In the genomic region with DNA sequence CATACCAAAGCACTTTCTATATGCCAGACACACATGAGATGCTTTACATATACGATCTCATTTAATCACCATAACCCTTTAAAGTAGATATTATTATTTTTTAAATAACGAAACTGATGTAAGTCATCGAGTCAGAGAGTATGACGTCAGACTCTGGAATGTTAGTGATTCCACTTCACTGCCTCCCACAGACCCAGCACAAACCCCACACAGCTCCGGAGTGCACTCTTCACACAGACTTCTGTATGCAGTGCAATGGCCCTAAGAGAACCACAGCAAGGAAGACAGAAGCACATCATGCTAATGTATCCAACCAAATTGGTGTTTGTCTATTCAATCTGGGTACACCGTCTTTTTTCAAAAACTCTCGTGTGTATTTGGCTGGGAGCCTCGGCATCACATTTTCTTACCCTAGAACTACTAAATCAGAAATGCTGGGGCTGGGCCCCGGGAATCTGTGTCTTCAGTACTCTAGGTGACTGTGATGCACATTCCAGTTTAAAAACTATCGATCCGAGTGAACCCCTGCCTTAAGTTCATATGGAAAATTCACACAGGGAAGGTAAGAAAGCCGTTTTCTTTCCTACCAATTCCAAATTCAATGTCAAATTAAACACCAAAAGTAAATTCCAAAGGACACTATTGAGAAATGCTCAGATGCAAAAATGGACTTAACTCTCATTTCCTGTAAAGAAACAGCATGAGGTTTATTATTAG, we compare ENCODE assay signal across 19 cellular contexts.
DNase-seq lines count a peak whose midpoint lies in the region; TF ChIP-seq lines count a peak whose summit lies in the region.
"Had no signal": no experiment of that assay in that cellular context is flagged by ENCODE, and none has a peak within 500 bp of the region (broad histone marks: within the 10 kb centered on the region; RNA-seq: fewer than 3 reads in every experiment).

No MANE protein-coding gene starts in this region.

- no peaks in the 10 kb centered on the region for H3K9me3 ChIP-seq in fibroblast of lung (ENCODE audit: control insufficient read depth, insufficient read depth, low read depth, low read length)
- H3K9me3 ChIP-seq in mesodermal cell (ENCODE audit: control insufficient read depth, low read length) = no peaks in the 10 kb centered on the region
- no peaks in the 10 kb centered on the region for H3K9me3 ChIP-seq in H9 (ENCODE audit: control insufficient read depth, low read depth, low read length)
- H3K9me3 ChIP-seq: A549, vagina had no signal

- no peaks in the 10 kb centered on the region; a peak in 1 of 5 replicates for H3K9me3 Mint-ChIP-seq in H9
- H3K9me3 Mint-ChIP-seq: CD4-positive, alpha-beta memory T cell; T-helper 1 cell treated with Interleukin-12 subunit alpha and Interleukin-12 subunit beta and Interleukin-4 antibody, amounts not matched to agents 30 μg/mL and 1 μg/mL, for 36 hours had no signal

- no peak overlapping the region for H2AK5ac ChIP-seq in H9 (ENCODE audit: insufficient read length, low read length)

- no peak overlapping the region for H3K27ac ChIP-seq in fibroblast of lung (ENCODE audit: insufficient read depth, low read length)
- peak overlapping the region; percentile 3 for H3K27ac ChIP-seq in mesodermal cell (ENCODE audit: low read depth, low read length, severe bottlenecking)
- H3K27ac ChIP-seq in H9 (ENCODE audit: insufficient read length, low read depth, low read length) = no peak overlapping the region
- H3K27ac ChIP-seq: A549, vagina had no signal

- no peaks in the 10 kb centered on the region for H4K20me1 ChIP-seq in fibroblast of lung (ENCODE audit: control insufficient read depth, extremely low read depth, insufficient read depth, low read length)
- no peaks in the 10 kb centered on the region for H4K20me1 ChIP-seq in H9 (ENCODE audit: control insufficient read depth, insufficient read depth, insufficient read length)

- no peaks in the 10 kb centered on the region for H3K79me1 ChIP-seq in H9 (ENCODE audit: insufficient read depth, low read depth, low read length, poor library complexity, severe bottlenecking)

- H3K36me3 Mint-ChIP-seq in H9 (ENCODE audit: insufficient read depth in 1 of 3, low read depth in 3 of 3) = peaks cover 11 to 20% (median 17%) of the 10 kb centered on the region in 3 experiments; a peak in 5 of 7 replicates

- H2BK120ac ChIP-seq in H9 (ENCODE audit: low read depth, low read length, poor library complexity, severe bottlenecking) = no peak overlapping the region

- H3K9ac ChIP-seq in fibroblast of lung (ENCODE audit: insufficient read depth, low read length) (no peak overlapping the region), H9 (ENCODE audit: extremely low read depth, insufficient read length, low read length) (no peak overlapping the region)

- peaks cover 17% of the 10 kb centered on the region for H3K4me1 ChIP-seq in fibroblast of lung (ENCODE audit: control insufficient read depth, extremely low read depth, insufficient read depth, low read length)
- peaks cover 15% of the 10 kb centered on the region for H3K4me1 ChIP-seq in mesodermal cell (ENCODE audit: control insufficient read depth, insufficient read depth, low read length, poor library complexity, severe bottlenecking)
- H3K4me1 ChIP-seq in H9 (ENCODE audit: insufficient read depth, low read length) = no peaks in the 10 kb centered on the region
- H3K4me1 ChIP-seq: A549 had no signal

- DNase-seq in AG10803 (ENCODE audit: low read depth) = peak; percentile 40
- peak; percentile 31 for DNase-seq in RPMI7951 (ENCODE audit: low read depth)
- peak; percentile 42 to 90 for DNase-seq in fibroblast of lung (ENCODE audit: low read depth in 2 of 2)
- DNase-seq in H9 = no peak
- DNase-seq in NCI-H748 (lab: John Stamatoyannopoulos, UW; ENCODE audit: unreplicated experiment) = no peak
- no peak for DNase-seq in Ammon's horn (ENCODE audit: low spot score)
- DNase-seq in SKM-1 (lab: John Stamatoyannopoulos, UW; ENCODE audit: unreplicated experiment) = no peak
- DNase-seq: activated CD4-positive, CD25-positive, alpha-beta regulatory T cell; DMS79; glutamatergic neuron; NCI-H1436 treated with DMSO at 0.1 percent for 48 hours; right cardiac atrium; Right ventricle myocardium superior; stimulated activated CD4-positive, alpha-beta T cell treated with anti-CD3 and anti-CD28 coated beads, Interleukin-1b, Interleukin-23, amount 100 ng/mL, for 48 hours had no signal

- no peak overlapping the region for H3K4ac ChIP-seq in H9 (ENCODE audit: low read depth, low read length)

- no peak overlapping the region for H3K4me2 ChIP-seq in fibroblast of lung (ENCODE audit: extremely low read depth, insufficient read depth, low read length)
- no peak overlapping the region for H3K4me2 ChIP-seq in H9 (ENCODE audit: insufficient read depth, insufficient read length, low read length)
- H3K4me2 ChIP-seq: A549 had no signal

- H3K4me3 ChIP-seq in AG10803 (ENCODE audit: low read length) (no peak overlapping the region), fibroblast of lung (replicated peaks in 1 of 4; ENCODE audit: control extremely low read depth in 1 of 4, insufficient read depth in 1 of 4, low read depth in 3 of 4, low read length in 4 of 4) (no peak overlapping the region), mesodermal cell (ENCODE audit: extremely low read depth, insufficient read depth, low read length, poor library complexity, severe bottlenecking) (no peak overlapping the region)
- H3K4me3 ChIP-seq: A549, vagina had no signal

- H3K27me3 ChIP-seq in fibroblast of lung (ENCODE audit: control insufficient read depth, insufficient read depth, low read length) (no peaks in the 10 kb centered on the region), H9 (ENCODE audit: insufficient read depth, low read length) (no peaks in the 10 kb centered on the region)
- H3K27me3 ChIP-seq: vagina had no signal

- H2BK12ac ChIP-seq in H9 (ENCODE audit: insufficient read length, low read depth, low read length) = no peak overlapping the region

- peaks cover 2% of the 10 kb centered on the region; the same call in 1 of the 2 replicates for H3K27me3 Mint-ChIP-seq in H9 (ENCODE audit: low read depth)
- H3K27me3 Mint-ChIP-seq: CD4-positive, alpha-beta memory T cell had no signal

- no peak overlapping the region for H4K5ac ChIP-seq in H9 (ENCODE audit: insufficient read length, low read depth, low read length)

- no peaks in the 10 kb centered on the region for H3K23me2 ChIP-seq in H9 (ENCODE audit: insufficient read length, low read depth, low read length, poor library complexity, severe bottlenecking)

- no peak overlapping the region for H3K23ac ChIP-seq in H9 (ENCODE audit: insufficient read length, low read depth, low read length)

- H3K18ac ChIP-seq in H9 (ENCODE audit: insufficient read length, low read depth, low read length) = no peak overlapping the region

- TF ChIP-seq CTCF in AG10803 (conservative IDR thresholded peaks at IDR 0.05; ENCODE audit: low read length) (no peak), fibroblast of lung (conservative IDR thresholded peaks at IDR 0.05 in 1 of 2, IDR thresholded peaks at IDR 0.05 in 1 of 2; ENCODE audit: low read depth in 1 of 2, low read length in 2 of 2) (no peak), H9 (conservative IDR thresholded peaks at IDR 0.05) (no peak)

- WGBS in mesodermal cell (ENCODE audit: insufficient coverage in 2 of 2), 2 experiments = 92 to 98% methylated on average over 8 of the region's 12 CpGs
- no CpG with 5 or more reads among the region's 12 CpGs for WGBS in H9 (ENCODE audit: extremely low coverage, insufficient read length, low lambda C conversion rate)

- H3K56ac ChIP-seq in H9 (ENCODE audit: insufficient read length, low read depth, low read length) = no peak overlapping the region

- H2AFZ ChIP-seq in fibroblast of lung (ENCODE audit: low read length) = no peak overlapping the region
- H2AFZ ChIP-seq in H9 (ENCODE audit: low read length) = no peak overlapping the region

- no peak overlapping the region for H2BK15ac ChIP-seq in H9 (ENCODE audit: low read depth, low read length)

- peaks cover 0 to 9% of the 10 kb centered on the region in 2 experiments; a peak in 1 of 4 replicates for H3K4me1 Mint-ChIP-seq in H9

- H4K91ac ChIP-seq in H9 (ENCODE audit: insufficient read length, low read depth, low read length) = no peak overlapping the region

- H3T11ph ChIP-seq in H9 (ENCODE audit: low read length) = no peak overlapping the region

- H2BK5ac ChIP-seq in H9 (ENCODE audit: insufficient read length, low read length) = no peak overlapping the region

- no peak overlapping the region for H3K4me3 Mint-ChIP-seq in H9
- H3K4me3 Mint-ChIP-seq: CD4-positive, alpha-beta memory T cell; T-helper 1 cell treated with Interleukin-12 subunit alpha and Interleukin-12 subunit beta and Interleukin-4 antibody, amounts not matched to agents 30 μg/mL and 1 μg/mL, for 36 hours had no signal

- H3K79me2 ChIP-seq in fibroblast of lung (ENCODE audit: control insufficient read depth, insufficient read depth, low read length) = peaks cover 4% of the 10 kb centered on the region
- no peaks in the 10 kb centered on the region for H3K79me2 ChIP-seq in H9 (ENCODE audit: insufficient read depth, low read length)

- H2BK20ac ChIP-seq in H9 (ENCODE audit: low read depth, low read length, poor library complexity, severe bottlenecking) = no peak overlapping the region

- H3K14ac ChIP-seq in H9 (ENCODE audit: insufficient read depth, low read length) = no peak overlapping the region

- H3K36me3 ChIP-seq in fibroblast of lung (ENCODE audit: control insufficient read depth, insufficient read depth, low read length) = peaks cover 2% of the 10 kb centered on the region
- H3K36me3 ChIP-seq in mesodermal cell (ENCODE audit: control insufficient read depth, insufficient read depth, low read length) = peaks cover 53% of the 10 kb centered on the region

- H3K27ac Mint-ChIP-seq in H9 = no peak overlapping the region
- H3K27ac Mint-ChIP-seq: T-helper 1 cell treated with Interleukin-12 subunit alpha and Interleukin-12 subunit beta and Interleukin-4 antibody, amounts not matched to agents 30 μg/mL and 1 μg/mL, for 36 hours had no signal

- H4K8ac ChIP-seq in H9 (replicated peaks; ENCODE audit: insufficient read length, low read depth, low read length) = no peak overlapping the region

Comparison
In these comparisons a context has a peak if more than half of its experiments do, and no peak if none do; other contexts are left out.
1. DNase-seq: peak in AG10803 (single experiment), RPMI7951 (single experiment) and fibroblast of lung (2 of 2); none in H9 (single experiment), NCI-H748 (single experiment), Ammon's horn (single experiment) and SKM-1 (single experiment).